Comparison of ENCODE assay signal across 11 cellular contexts in the genomic region with DNA sequence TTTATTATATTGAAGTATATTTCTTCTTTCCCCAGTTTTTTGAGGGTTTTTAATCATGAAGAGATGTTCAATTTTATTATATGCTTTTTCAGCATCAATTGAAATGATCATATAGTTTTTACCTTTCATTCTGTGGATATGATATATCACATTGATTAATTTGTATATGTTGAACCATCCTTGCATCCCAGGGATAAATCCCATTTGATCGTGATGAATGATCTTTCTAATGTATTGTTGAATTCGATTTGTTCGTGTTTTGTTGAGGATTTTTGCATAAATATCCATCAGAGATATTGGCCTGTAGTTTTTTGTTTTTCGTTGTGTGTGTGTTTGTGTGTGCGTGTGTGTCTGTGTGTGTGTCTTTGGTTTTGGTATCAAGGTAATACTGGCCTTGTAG.
"Had no signal": no experiment of that assay in that cellular context is flagged by ENCODE, and none has a peak within 500 bp of the region (broad histone marks: within the 10 kb centered on the region; RNA-seq: fewer than 3 reads in every experiment).

No MANE protein-coding gene starts in this region.

- H3K4me3 ChIP-seq: GM23248, GM23338, HAP-1 had no signal

- ATAC-seq: GM23338, HCT116 had no signal

- H3K4me2 ChIP-seq: GM23338 had no signal

- H3K4me1 ChIP-seq: HAP-1 had no signal

- H3K36me3 ChIP-seq: HAP-1 had no signal

- DNase-seq: GM23248, GOT3, H7, H9, HCEC 1CT, HFFc6 had no signal

- FAIRE-seq: H1, H54 had no signal

- H2AFZ ChIP-seq: GM23248, GM23338 had no signal

- H3K9ac ChIP-seq: GM23248 had no signal

- H3K27ac ChIP-seq: GM23248 had no signal
